ENCODE assay signal across 1 cellular context in the genomic region with DNA sequence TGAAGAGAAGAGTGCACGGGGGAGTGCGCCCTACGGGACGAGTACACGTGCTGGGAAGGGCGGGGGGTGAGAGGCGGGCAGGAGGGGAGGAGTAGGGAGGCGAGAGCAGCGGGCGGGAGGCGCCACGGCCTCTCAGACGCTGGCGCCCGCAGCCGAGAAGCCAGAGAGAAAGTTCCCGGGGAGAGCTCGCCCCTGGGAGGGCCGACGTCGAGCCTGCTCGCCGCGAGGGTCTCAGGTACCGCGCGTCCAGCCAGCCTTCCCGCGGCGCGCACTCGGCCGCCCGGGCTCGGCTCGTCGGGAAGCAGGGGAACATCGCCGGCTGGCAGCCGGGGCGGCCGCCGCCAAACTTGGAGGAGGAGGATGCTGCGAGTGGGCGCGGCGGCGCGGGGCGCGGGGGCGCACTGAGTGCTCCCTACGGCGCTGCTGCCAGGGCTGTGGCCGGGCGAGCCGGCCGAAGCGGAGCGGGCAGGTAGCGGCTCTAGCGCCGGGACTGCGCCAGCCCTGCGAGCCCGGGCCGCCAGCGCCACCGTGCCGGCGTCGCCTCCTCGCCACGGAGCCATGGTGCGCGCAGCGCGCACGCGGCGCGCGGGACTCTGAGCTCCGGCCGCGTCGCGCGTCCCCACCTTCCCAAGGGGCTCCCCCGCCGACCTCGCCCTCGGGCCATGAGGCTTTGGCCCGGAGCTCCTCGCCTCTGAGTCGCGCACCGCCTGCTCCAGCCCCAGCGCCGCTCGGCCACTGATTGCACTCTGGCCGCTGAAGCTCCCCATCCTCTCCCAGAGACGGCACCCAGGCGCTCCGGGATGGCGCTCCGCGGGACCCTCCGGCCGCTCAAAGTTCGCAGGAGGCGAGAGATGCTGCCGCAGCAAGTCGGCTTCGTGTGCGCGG.
TF ChIP-seq lines count a peak whose summit lies in the region.

A gene with protein sequence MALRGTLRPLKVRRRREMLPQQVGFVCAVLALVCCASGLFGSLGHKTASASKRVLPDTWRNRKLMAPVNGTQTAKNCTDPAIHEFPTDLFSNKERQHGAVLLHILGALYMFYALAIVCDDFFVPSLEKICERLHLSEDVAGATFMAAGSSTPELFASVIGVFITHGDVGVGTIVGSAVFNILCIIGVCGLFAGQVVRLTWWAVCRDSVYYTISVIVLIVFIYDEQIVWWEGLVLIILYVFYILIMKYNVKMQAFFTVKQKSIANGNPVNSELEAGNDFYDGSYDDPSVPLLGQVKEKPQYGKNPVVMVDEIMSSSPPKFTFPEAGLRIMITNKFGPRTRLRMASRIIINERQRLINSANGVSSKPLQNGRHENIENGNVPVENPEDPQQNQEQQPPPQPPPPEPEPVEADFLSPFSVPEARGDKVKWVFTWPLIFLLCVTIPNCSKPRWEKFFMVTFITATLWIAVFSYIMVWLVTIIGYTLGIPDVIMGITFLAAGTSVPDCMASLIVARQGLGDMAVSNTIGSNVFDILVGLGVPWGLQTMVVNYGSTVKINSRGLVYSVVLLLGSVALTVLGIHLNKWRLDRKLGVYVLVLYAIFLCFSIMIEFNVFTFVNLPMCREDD (plus strand): TSS at position 135 of the 885 bp plus-strand sequence. CDS start 666 bp downstream, at position 801.

TF ChIP-seq in GM23338, 12 proteins besides CTCF, POLR2A, EP300 and RAD21 (continued from another document):
- TF ChIP-seq, protein P1, sequence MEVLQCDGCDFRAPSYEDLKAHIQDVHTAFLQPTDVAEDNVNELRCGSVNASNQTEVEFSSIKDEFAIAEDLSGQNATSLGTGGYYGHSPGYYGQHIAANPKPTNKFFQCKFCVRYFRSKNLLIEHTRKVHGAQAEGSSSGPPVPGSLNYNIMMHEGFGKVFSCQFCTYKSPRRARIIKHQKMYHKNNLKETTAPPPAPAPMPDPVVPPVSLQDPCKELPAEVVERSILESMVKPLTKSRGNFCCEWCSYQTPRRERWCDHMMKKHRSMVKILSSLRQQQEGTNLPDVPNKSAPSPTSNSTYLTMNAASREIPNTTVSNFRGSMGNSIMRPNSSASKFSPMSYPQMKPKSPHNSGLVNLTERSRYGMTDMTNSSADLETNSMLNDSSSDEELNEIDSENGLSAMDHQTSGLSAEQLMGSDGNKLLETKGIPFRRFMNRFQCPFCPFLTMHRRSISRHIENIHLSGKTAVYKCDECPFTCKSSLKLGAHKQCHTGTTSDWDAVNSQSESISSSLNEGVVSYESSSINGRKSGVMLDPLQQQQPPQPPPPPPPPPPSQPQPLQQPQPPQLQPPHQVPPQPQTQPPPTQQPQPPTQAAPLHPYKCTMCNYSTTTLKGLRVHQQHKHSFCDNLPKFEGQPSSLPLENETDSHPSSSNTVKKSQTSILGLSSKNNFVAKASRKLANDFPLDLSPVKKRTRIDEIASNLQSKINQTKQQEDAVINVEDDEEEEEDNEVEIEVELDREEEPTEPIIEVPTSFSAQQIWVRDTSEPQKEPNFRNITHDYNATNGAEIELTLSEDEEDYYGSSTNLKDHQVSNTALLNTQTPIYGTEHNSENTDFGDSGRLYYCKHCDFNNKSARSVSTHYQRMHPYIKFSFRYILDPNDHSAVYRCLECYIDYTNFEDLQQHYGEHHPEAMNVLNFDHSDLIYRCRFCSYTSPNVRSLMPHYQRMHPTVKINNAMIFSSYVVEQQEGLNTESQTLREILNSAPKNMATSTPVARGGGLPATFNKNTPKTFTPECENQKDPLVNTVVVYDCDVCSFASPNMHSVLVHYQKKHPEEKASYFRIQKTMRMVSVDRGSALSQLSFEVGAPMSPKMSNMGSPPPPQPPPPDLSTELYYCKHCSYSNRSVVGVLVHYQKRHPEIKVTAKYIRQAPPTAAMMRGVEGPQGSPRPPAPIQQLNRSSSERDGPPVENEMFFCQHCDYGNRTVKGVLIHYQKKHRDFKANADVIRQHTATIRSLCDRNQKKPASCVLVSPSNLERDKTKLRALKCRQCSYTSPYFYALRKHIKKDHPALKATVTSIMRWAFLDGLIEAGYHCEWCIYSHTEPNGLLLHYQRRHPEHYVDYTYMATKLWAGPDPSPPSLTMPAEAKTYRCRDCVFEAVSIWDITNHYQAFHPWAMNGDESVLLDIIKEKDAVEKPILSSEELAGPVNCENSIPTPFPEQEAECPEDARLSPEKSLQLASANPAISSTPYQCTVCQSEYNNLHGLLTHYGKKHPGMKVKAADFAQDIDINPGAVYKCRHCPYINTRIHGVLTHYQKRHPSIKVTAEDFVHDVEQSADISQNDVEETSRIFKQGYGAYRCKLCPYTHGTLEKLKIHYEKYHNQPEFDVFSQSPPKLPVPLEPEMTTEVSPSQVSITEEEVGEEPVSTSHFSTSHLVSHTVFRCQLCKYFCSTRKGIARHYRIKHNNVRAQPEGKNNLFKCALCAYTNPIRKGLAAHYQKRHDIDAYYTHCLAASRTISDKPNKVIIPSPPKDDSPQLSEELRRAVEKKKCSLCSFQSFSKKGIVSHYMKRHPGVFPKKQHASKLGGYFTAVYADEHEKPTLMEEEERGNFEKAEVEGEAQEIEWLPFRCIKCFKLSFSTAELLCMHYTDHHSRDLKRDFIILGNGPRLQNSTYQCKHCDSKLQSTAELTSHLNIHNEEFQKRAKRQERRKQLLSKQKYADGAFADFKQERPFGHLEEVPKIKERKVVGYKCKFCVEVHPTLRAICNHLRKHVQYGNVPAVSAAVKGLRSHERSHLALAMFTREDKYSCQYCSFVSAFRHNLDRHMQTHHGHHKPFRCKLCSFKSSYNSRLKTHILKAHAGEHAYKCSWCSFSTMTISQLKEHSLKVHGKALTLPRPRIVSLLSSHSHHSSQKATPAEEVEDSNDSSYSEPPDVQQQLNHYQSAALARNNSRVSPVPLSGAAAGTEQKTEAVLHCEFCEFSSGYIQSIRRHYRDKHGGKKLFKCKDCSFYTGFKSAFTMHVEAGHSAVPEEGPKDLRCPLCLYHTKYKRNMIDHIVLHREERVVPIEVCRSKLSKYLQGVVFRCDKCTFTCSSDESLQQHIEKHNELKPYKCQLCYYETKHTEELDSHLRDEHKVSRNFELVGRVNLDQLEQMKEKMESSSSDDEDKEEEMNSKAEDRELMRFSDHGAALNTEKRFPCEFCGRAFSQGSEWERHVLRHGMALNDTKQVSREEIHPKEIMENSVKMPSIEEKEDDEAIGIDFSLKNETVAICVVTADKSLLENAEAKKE (CRISPR knock-in tag; IDR thresholded peaks at IDR 0.05): no peak
- TF ChIP-seq STAT1 (IDR thresholded peaks at IDR 0.05; ENCODE audit: unreplicated experiment) (no peak), ZNF114 (CRISPR knock-in tag; IDR thresholded peaks at IDR 0.05) (no peak), ZNF331 (CRISPR knock-in tag; IDR thresholded peaks at IDR 0.05; ENCODE audit: low read depth) (no peak), POLR2AphosphoS5 (IDR thresholded peaks at IDR 0.05; ENCODE audit: low read depth) (no peak), NANOG (IDR thresholded peaks at IDR 0.05; ENCODE audit: borderline replicate concordance) (no peak), JUNB (IDR thresholded peaks at IDR 0.05; ENCODE audit: unreplicated experiment) (no peak)
TF ChIP-seq in GM23338: peak in this region for 0.
